In genomic region chr2:166375736-166376487, GRCh38 we compare ENCODE assay signal across 1 cellular context.
TF ChIP-seq lines count a peak whose summit lies in the region.

TSS of gene SCN9A (minus strand) at chr2:166375944. CDS start at chr2:166311756, 64,188 bp downstream.

TF ChIP-seq in SK-N-SH, 30 proteins besides CTCF, POLR2A, EP300 and RAD21 (continued from another document):
- no peak for TF ChIP-seq IRF3 (IDR thresholded peaks at IDR 0.05; ENCODE audit: low read depth, low read length)
